ENCODE assay signal across 32 cellular contexts in the genomic region with DNA sequence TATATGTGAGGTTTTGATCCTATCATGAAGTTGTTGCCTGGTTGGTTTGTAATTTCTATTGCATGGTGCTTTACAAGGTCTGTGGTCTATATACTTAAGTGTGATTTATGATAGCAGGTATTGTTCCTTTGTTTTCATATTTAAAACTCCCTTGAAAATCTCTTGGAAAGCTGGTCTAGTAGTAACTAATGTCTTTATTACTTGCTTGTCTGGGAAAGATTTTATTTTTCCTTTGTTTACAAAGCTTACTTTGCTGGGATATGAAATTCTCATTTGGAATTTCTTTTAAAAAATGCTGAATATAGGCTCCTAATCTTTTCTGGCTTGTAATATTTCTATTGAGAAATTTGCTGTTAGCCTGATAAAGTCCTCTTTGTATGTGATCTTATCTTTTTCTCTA.
"Had no signal": no experiment of that assay in that cellular context is flagged by ENCODE, and none has a peak within 500 bp of the region (broad histone marks: within the 10 kb centered on the region; RNA-seq: fewer than 3 reads in every experiment).

No MANE protein-coding gene starts in this region.

- H3K27ac ChIP-seq: VCaP, WERI-Rb-1 had no signal

- H3K27me3 Mint-ChIP-seq: activated B cell treated with CpG ODN at 0.5 μM for 24 hours; activated CD4-positive, alpha-beta memory T cell treated with anti-CD3 and anti-CD28 coated beads for 36 hours; activated CD4-positive, alpha-beta memory T cell treated with anti-CD3 and anti-CD28 coated beads, Interleukin-2, amount 10 ng/mL, durations not matched to agents 7 days and 5 days; activated CD4-positive, alpha-beta T cell treated with anti-CD3 and anti-CD28 coated beads for 36 hours; activated CD4-positive, alpha-beta T cell treated with anti-CD3 and anti-CD28 coated beads, Interleukin-2, amount 10 ng/mL, durations not matched to agents 24 days and 14 days; activated CD4-positive, alpha-beta T cell treated with anti-CD3 and anti-CD28 coated beads, Interleukin-2, amount 10 ng/mL, durations not matched to agents 7 days and 5 days; activated CD8-positive, alpha-beta memory T cell treated with anti-CD3 and anti-CD28 coated beads, Interleukin-2, amount 10 ng/mL, durations not matched to agents 7 days and 5 days; activated CD8-positive, alpha-beta T cell treated with anti-CD3 and anti-CD28 coated beads for 36 hours; T-cell; T-helper 17 cell had no signal

- H3K27ac Mint-ChIP-seq: activated B cell treated with CpG ODN at 0.5 μM for 24 hours; activated CD4-positive, alpha-beta memory T cell treated with anti-CD3 and anti-CD28 coated beads for 36 hours; activated CD4-positive, alpha-beta memory T cell treated with anti-CD3 and anti-CD28 coated beads, Interleukin-2, amount 10 ng/mL, durations not matched to agents 7 days and 5 days; activated CD4-positive, alpha-beta T cell treated with anti-CD3 and anti-CD28 coated beads for 36 hours; activated CD4-positive, alpha-beta T cell treated with anti-CD3 and anti-CD28 coated beads, Interleukin-2, amount 10 ng/mL, durations not matched to agents 24 days and 14 days; activated CD4-positive, alpha-beta T cell treated with anti-CD3 and anti-CD28 coated beads, Interleukin-2, amount 10 ng/mL, durations not matched to agents 7 days and 5 days; activated CD8-positive, alpha-beta memory T cell treated with anti-CD3 and anti-CD28 coated beads, Interleukin-2, amount 10 ng/mL, durations not matched to agents 7 days and 5 days; activated CD8-positive, alpha-beta T cell treated with anti-CD3 and anti-CD28 coated beads for 36 hours; activated CD8-positive, alpha-beta T cell treated with anti-CD3 and anti-CD28 coated beads, Interleukin-2, amount 10 ng/mL, durations not matched to agents 7 days and 5 days; T-cell; T-helper 1 cell treated with Interleukin-12 subunit alpha and Interleukin-12 subunit beta and Interleukin-4 antibody, amounts not matched to agents 30 μg/mL and 1 μg/mL, for 36 hours; T-helper 17 cell; T-helper 2 cell treated with Interferon-gamma antibody and Interleukin-4, amounts not matched to agents 5 μg/mL and 100 μg/mL, for 36 hours; WTC11 had no signal

- H3K4me1 Mint-ChIP-seq: activated B cell treated with CpG ODN at 0.5 μM for 24 hours; activated CD4-positive, alpha-beta memory T cell treated with anti-CD3 and anti-CD28 coated beads, Interleukin-2, amount 10 ng/mL, durations not matched to agents 7 days and 5 days; activated CD4-positive, alpha-beta T cell treated with anti-CD3 and anti-CD28 coated beads for 36 hours; activated CD4-positive, alpha-beta T cell treated with anti-CD3 and anti-CD28 coated beads, Interleukin-2, amount 10 ng/mL, durations not matched to agents 24 days and 14 days; activated CD4-positive, alpha-beta T cell treated with anti-CD3 and anti-CD28 coated beads, Interleukin-2, amount 10 ng/mL, durations not matched to agents 7 days and 5 days; activated CD8-positive, alpha-beta memory T cell treated with anti-CD3 and anti-CD28 coated beads, Interleukin-2, amount 10 ng/mL, durations not matched to agents 7 days and 5 days; T-cell; T-helper 17 cell; WTC11 had no signal

- H3K36me3 ChIP-seq: WERI-Rb-1 had no signal

- DNase-seq: activated B cell treated with CpG ODN at 0.5 μM for 24 hours; activated CD4-positive, alpha-beta memory T cell treated with anti-CD3 and anti-CD28 coated beads for 36 hours; activated CD4-positive, alpha-beta memory T cell treated with anti-CD3 and anti-CD28 coated beads, Interleukin-2, amount 10 ng/mL, durations not matched to agents 7 days and 5 days; activated CD4-positive, alpha-beta T cell treated with anti-CD3 and anti-CD28 coated beads for 1 hour; activated CD4-positive, alpha-beta T cell treated with anti-CD3 and anti-CD28 coated beads for 36 hours; activated CD4-positive, alpha-beta T cell treated with anti-CD3 and anti-CD28 coated beads for 4 hours; activated CD4-positive, alpha-beta T cell treated with anti-CD3 and anti-CD28 coated beads for 48 hours; activated CD4-positive, alpha-beta T cell treated with anti-CD3 and anti-CD28 coated beads, Interleukin-2, amount 10 ng/mL, durations not matched to agents 24 days and 14 days; activated CD4-positive, alpha-beta T cell treated with anti-CD3 and anti-CD28 coated beads, Interleukin-2, amount 10 ng/mL, durations not matched to agents 7 days and 5 days; activated CD4-positive, alpha-beta T cell treated with anti-CD3 and anti-CD28 coated beads, Interleukin-2, amount 50 U/mL, for 1 hour; activated CD4-positive, alpha-beta T cell treated with anti-CD3 and anti-CD28 coated beads, Interleukin-2, amount 50 U/mL, for 4 hours; activated CD4-positive, alpha-beta T cell treated with anti-CD3 and anti-CD28 coated beads, Interleukin-2, amount 50 U/mL, for 48 hours; activated CD4-positive, CD25-positive, alpha-beta regulatory T cell; activated CD4-positive, CD25-positive, alpha-beta regulatory T cell treated with anti-CD3 and anti-CD28 coated beads, Interleukin-2, amount 50 U/mL, for 72 hours; activated CD8-positive, alpha-beta memory T cell treated with anti-CD3 and anti-CD28 coated beads for 24 hours; activated CD8-positive, alpha-beta memory T cell treated with anti-CD3 and anti-CD28 coated beads, Interleukin-2, amount 10 ng/mL, durations not matched to agents 7 days and 5 days; activated CD8-positive, alpha-beta memory T cell treated with anti-CD3 and anti-CD28 coated beads, Interleukin-2, amount 50 U/mL, for 4 hours; activated CD8-positive, alpha-beta memory T cell treated with anti-CD3 and anti-CD28 coated beads, Interleukin-2, amount 50 U/mL, for 48 hours; activated CD8-positive, alpha-beta T cell treated with anti-CD3 and anti-CD28 coated beads for 36 hours; activated CD8-positive, alpha-beta T cell treated with anti-CD3 and anti-CD28 coated beads, Interleukin-2, amount 10 ng/mL, durations not matched to agents 7 days and 5 days; activated T-cell treated with anti-CD3 and anti-CD28 coated beads for 4 hours; T-cell; T-helper 1 cell; T-helper 17 cell; T-helper 2 cell; T-helper 9 cell; T1000; WERI-Rb-1 had no signal

- H3K4me3 Mint-ChIP-seq: activated B cell treated with CpG ODN at 0.5 μM for 24 hours; activated CD4-positive, alpha-beta memory T cell treated with anti-CD3 and anti-CD28 coated beads for 36 hours; activated CD4-positive, alpha-beta memory T cell treated with anti-CD3 and anti-CD28 coated beads, Interleukin-2, amount 10 ng/mL, durations not matched to agents 7 days and 5 days; activated CD4-positive, alpha-beta T cell treated with anti-CD3 and anti-CD28 coated beads for 36 hours; activated CD4-positive, alpha-beta T cell treated with anti-CD3 and anti-CD28 coated beads, Interleukin-2, amount 10 ng/mL, durations not matched to agents 24 days and 14 days; activated CD4-positive, alpha-beta T cell treated with anti-CD3 and anti-CD28 coated beads, Interleukin-2, amount 10 ng/mL, durations not matched to agents 7 days and 5 days; activated CD8-positive, alpha-beta memory T cell treated with anti-CD3 and anti-CD28 coated beads, Interleukin-2, amount 10 ng/mL, durations not matched to agents 7 days and 5 days; activated CD8-positive, alpha-beta T cell treated with anti-CD3 and anti-CD28 coated beads for 36 hours; activated CD8-positive, alpha-beta T cell treated with anti-CD3 and anti-CD28 coated beads, Interleukin-2, amount 10 ng/mL, durations not matched to agents 7 days and 5 days; T-cell; T-helper 1 cell treated with Interleukin-12 subunit alpha and Interleukin-12 subunit beta and Interleukin-4 antibody, amounts not matched to agents 30 μg/mL and 1 μg/mL, for 36 hours; T-helper 17 cell; T-helper 2 cell treated with Interferon-gamma antibody and Interleukin-4, amounts not matched to agents 5 μg/mL and 100 μg/mL, for 36 hours; WTC11 had no signal

- H3K36me3 Mint-ChIP-seq: activated CD8-positive, alpha-beta memory T cell treated with anti-CD3 and anti-CD28 coated beads, Interleukin-2, amount 10 ng/mL, durations not matched to agents 7 days and 5 days; T-cell had no signal
